In genomic region chr4:73832651-73833237, GRCh38 we compare ENCODE assay signal across 18 cellular contexts. TPM values are rescaled to one million over a fixed set of nuclear protein-coding genes. Genes with fewer than 3 reads are reported as not detected.
A peak's percentile ranks its signal among the peaks of the same experiment; 100 is the strongest.
DNase-seq lines count a peak whose midpoint lies in the region; ATAC-seq and TF ChIP-seq lines count a peak whose summit lies in the region.
"Had no signal": no experiment of that assay in that cellular context is flagged by ENCODE, and none has a peak within 500 bp of the region (broad histone marks: within the 10 kb centered on the region; RNA-seq: fewer than 3 reads in every experiment).

No MANE protein-coding gene starts in this region.

- no peak overlapping the region for H3K9ac ChIP-seq in PC-3 (ENCODE audit: low read length)
- H3K9ac ChIP-seq: parathyroid adenoma had no signal

- H3K9me3 ChIP-seq in PC-3 (ENCODE audit: low read length) (peaks cover 2% of the 10 kb centered on the region), neutrophil (no peaks in the 10 kb centered on the region), heart right ventricle (peaks cover 0 to 6% (median 0%) of the 10 kb centered on the region in 11 donors), testis (no peaks in the 10 kb centered on the region)
- H3K9me3 ChIP-seq: MG63 had no signal

- H3K36me3 ChIP-seq in PC-3 (ENCODE audit: low read depth, low read length) (peaks cover 2% of the 10 kb centered on the region; the same call in 1 of the 2 replicates), neutrophil (no peaks in the 10 kb centered on the region), heart right ventricle (no peaks in the 10 kb centered on the region), testis (ENCODE audit: low read depth, missing control alignments) (no peaks in the 10 kb centered on the region)
- H3K36me3 ChIP-seq: MG63 had no signal

- peaks cover 11% of the 10 kb centered on the region for H3K79me2 ChIP-seq in PC-3 (ENCODE audit: low read length)
- H3K79me2 ChIP-seq: parathyroid adenoma had no signal

- H3K27me3 ChIP-seq in PC-3 (ENCODE audit: low read length): no peaks in the 10 kb centered on the region
- no peaks in the 10 kb centered on the region for H3K27me3 ChIP-seq in neutrophil
- peaks cover 0 to 17% (median 6%) of the 10 kb centered on the region in 7 donors for H3K27me3 ChIP-seq in heart right ventricle
- H3K27me3 ChIP-seq in testis: no peaks in the 10 kb centered on the region
- H3K27me3 ChIP-seq: MG63 had no signal

- H2AFZ ChIP-seq in PC-3 (ENCODE audit: low read length): peak overlapping the region; percentile 4; the same call in 1 of the 2 replicates
- H2AFZ ChIP-seq: parathyroid adenoma had no signal

- H3F3A ChIP-seq in PC-3 (ENCODE audit: low read length, unreplicated experiment): peaks cover 11% of the 10 kb centered on the region

- BruUV-seq in PC-3 (replicated peaks; lab: Mats Ljungman, UMichigan): no TSS peak

- H4K20me1 ChIP-seq in PC-3 (ENCODE audit: low read length): no peaks in the 10 kb centered on the region

- H3K27ac ChIP-seq in PC-3 (ENCODE audit: low read length) (peak overlapping the region; percentile 45), neutrophil (peak overlapping the region; percentile 90), heart right ventricle (peak overlapping the region in 1 of 10 donors; percentile 34), testis (no peak overlapping the region)
- H3K27ac ChIP-seq: HL-60, parathyroid adenoma, RWPE1 had no signal

- intact Hi-C loops in PC-3 (cut with micrococcal nuclease): no loop called here
- intact Hi-C loops in heart right ventricle (cut with DNase I): no loop called here
- intact Hi-C loops in testis (cut with DNase I; ENCODE audit: low total_unique reads): no loop called here

- TF ChIP-seq CTCF in PC-3 (conservative IDR thresholded peaks at IDR 0.05; ENCODE audit: low read depth, low read length) (no peak), epithelial cell of esophagus (IDR thresholded peaks at IDR 0.05; ENCODE audit: insufficient read depth, low read depth, low read length, missing control alignments) (no peak), neutrophil (IDR thresholded peaks at IDR 0.05) (no peak), heart right ventricle (IDR thresholded peaks at IDR 0.05) (no peak), testis (IDR thresholded peaks at IDR 0.05) (no peak), GM20000 (IDR thresholded peaks at IDR 0.05; ENCODE audit: extremely low read depth, missing control alignments) (no peak)

- POLR2A ChIA-PET in PC-3 (lab: Charles Lee; ENCODE audit: unreplicated experiment): no interaction called here

- 79 to 80% methylated on average over 1 of the region's 1 CpG for WGBS in heart right ventricle, 2 donors
- 85 to 89% methylated on average over 1 of the region's 1 CpG for WGBS in testis, 2 donors

- H3K4me2 ChIP-seq in PC-3 (ENCODE audit: low read length): 0 out of 2 replicates have a peak overlapping the region, but pooled peaks have one; percentile 0

- H3K9me2 ChIP-seq in PC-3 (replicated peaks; ENCODE audit: low read length): no peaks in the 10 kb centered on the region

- H3K4me3 ChIP-seq in PC-3 (ENCODE audit: low read length): no peak overlapping the region
- no peak overlapping the region for H3K4me3 ChIP-seq in epithelial cell of esophagus (ENCODE audit: low read length)
- H3K4me3 ChIP-seq in neutrophil (ENCODE audit: low read depth in 1 of 2, low read length in 1 of 2): no peak overlapping the region
- no peak overlapping the region for H3K4me3 ChIP-seq in heart right ventricle
- H3K4me3 ChIP-seq in testis: no peak overlapping the region
- H3K4me3 ChIP-seq: MG63 had no signal

- ATAC-seq in PC-3: peak; percentile 29
- no peak for ATAC-seq in heart right ventricle
- no peak for ATAC-seq in HG03097 (IDR thresholded peaks at IDR 0.05; ENCODE audit: low FRiP score, unreplicated experiment)

- no peak for TF ChIP-seq POLR2A in testis (IDR thresholded peaks at IDR 0.05)

- peak; percentile 18 for DNase-seq in GM04503 (ENCODE audit: low read depth)
- peak; percentile 74 for DNase-seq in PC-3
- peak; percentile 22 for DNase-seq in epithelial cell of esophagus (ENCODE audit: low read depth)
- no peak for DNase-seq in heart right ventricle
- DNase-seq in testis: no peak
- DNase-seq in GM20000 (ENCODE audit: low spot score): no peak
- DNase-seq: activated CD4-positive, alpha-beta T cell treated with anti-CD3 and anti-CD28 coated beads for 48 hours; activated naive CD8-positive, alpha-beta T cell treated with anti-CD3 and anti-CD28 coated beads for 36 hours; activated T-cell treated with anti-CD3 and anti-CD28 coated beads for 4 hours; C1 segment of cervical spinal cord; left cardiac atrium; MG63; NCI-H2081 treated with DMSO at 0.1 percent for 48 hours had no signal

- peaks cover 27% of the 10 kb centered on the region for H3K4me1 ChIP-seq in PC-3 (ENCODE audit: insufficient read depth, low read length)
- H3K4me1 ChIP-seq in neutrophil (ENCODE audit: control insufficient read depth in 1 of 2, insufficient read depth in 1 of 2, low read depth in 1 of 2, low read length in 1 of 2): peaks cover 54 to 66% of the 10 kb centered on the region in 2 experiments
- H3K4me1 ChIP-seq in heart right ventricle: peaks cover 0 to 28% (median 5%) of the 10 kb centered on the region in 9 donors
- H3K4me1 ChIP-seq in testis: no peaks in the 10 kb centered on the region
- H3K4me1 ChIP-seq: parathyroid adenoma had no signal

- CTCF ChIA-PET in PC-3 (lab: Charles Lee): no interaction called here

RNA-seq across cellular contexts. Expression of gene CXCL6, which starts 3.7 kb away (rescaled TPM):
- total RNA-seq in PC-3 (2014; rRNA removed) (23.4 and 25.7 TPM in 2 replicates), heart right ventricle (1 to 10 TPM in 1 of 10 donors, under 1 TPM in 1, not detected in 8; 0.28 to 3.7 TPM), testis (1 to 10 TPM; 1.2 to 1.7 TPM)
- polyA plus RNA-seq in heart right ventricle (under 1 TPM in 1 of 2 donors, not detected in 1; 0.16 TPM), testis (ENCODE audit: insufficient read depth, low read depth, low replicate concordance) (0.54 TPM)
- total RNA-seq: activated naive CD8-positive, alpha-beta T cell treated with anti-CD3 and anti-CD28 coated beads for 36 hours had no signal

RNA-seq across cellular contexts. Expression of gene PF4V1, which starts 20.4 kb away (rescaled TPM):
- total RNA-seq in PC-3 (2014; rRNA removed): not detected in 2 replicates
- not detected for total RNA-seq in heart right ventricle
- not detected for polyA plus RNA-seq in heart right ventricle
- total RNA-seq in testis: not detected
- polyA plus RNA-seq in testis (ENCODE audit: insufficient read depth, low read depth, low replicate concordance): not detected
- total RNA-seq: activated naive CD8-positive, alpha-beta T cell treated with anti-CD3 and anti-CD28 coated beads for 36 hours; left cardiac atrium had no signal

RNA-seq across cellular contexts. Expression of gene CXCL1, which starts 36.4 kb away (rescaled TPM):
- total RNA-seq in PC-3 (2014; rRNA removed): 239 and 267 TPM in 2 replicates
- 10 to 100 TPM in 1 of 10 donors, 1 to 10 TPM in 6, under 1 TPM in 3; 0.30 to 15.0 (median 1.3) TPM for total RNA-seq in heart right ventricle
- polyA plus RNA-seq in heart right ventricle: 1 to 10 TPM; 1.8 to 2.6 TPM
- total RNA-seq in testis: under 1 TPM in 1 of 2 donors, not detected in 1; 0.74 TPM
- 1.5 TPM for polyA plus RNA-seq in testis (ENCODE audit: insufficient read depth, low read depth, low replicate concordance)
- total RNA-seq: activated naive CD8-positive, alpha-beta T cell treated with anti-CD3 and anti-CD28 coated beads for 36 hours had no signal

Comparison
In these comparisons a context has a peak if more than half of its experiments do, and no peak if none do; other contexts are left out.
1. DNase-seq: peak in GM04503 (single experiment), PC-3 (single experiment) and epithelial cell of esophagus (single experiment); none in heart right ventricle (0 of 2), testis (single experiment) and GM20000 (single experiment).
2. H3K27ac ChIP-seq: peak in PC-3 (single experiment) and neutrophil (single experiment); none in testis (0 of 2).
3. RNA of gene CXCL1, which starts 36.4 kb away (total RNA-seq): 239 to 267 TPM in PC-3; 0.30 to 15.0 TPM in heart right ventricle and 0.74 TPM in testis; every median in the first group is over 10 times any median in the second.